In the genomic region with DNA sequence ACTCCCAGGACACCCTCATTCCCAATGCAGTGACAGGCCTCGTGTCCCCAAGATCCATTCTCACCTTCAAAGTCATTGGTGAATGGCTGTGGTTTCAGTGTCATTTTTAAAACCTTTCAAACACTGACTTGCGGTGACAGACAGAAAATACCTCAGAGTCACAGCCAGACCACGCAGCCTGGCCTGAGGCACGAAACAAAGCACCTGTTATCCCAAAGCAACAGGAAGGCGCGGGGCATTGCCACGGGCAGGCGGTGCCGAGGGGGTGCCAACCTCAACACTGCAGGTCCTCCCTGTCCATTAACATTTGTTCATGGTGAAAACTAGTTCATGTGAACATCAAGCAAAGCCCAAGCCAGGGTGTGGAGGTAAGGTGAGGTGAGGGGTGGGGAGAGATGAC, we compare ENCODE assay signal across 23 cellular contexts.
"Had no signal": no experiment of that assay in that cellular context is flagged by ENCODE, and none has a peak within 500 bp of the region (broad histone marks: within the 10 kb centered on the region; RNA-seq: fewer than 3 reads in every experiment).

No MANE protein-coding gene starts in this region.

- H3K27ac Mint-ChIP-seq: activated CD4-positive, alpha-beta T cell treated with anti-CD3 and anti-CD28 coated beads for 36 hours; activated CD8-positive, alpha-beta memory T cell treated with anti-CD3 and anti-CD28 coated beads, Interleukin-2, amount 10 ng/mL, durations not matched to agents 7 days and 5 days; activated naive CD8-positive, alpha-beta T cell treated with anti-CD3 and anti-CD28 coated beads for 36 hours; immature natural killer cell; memory B cell; natural killer cell treated with Interleukin-12 subunit alpha and Interleukin-12 subunit beta and Interleukin-15 and Interleukin-18, amount 100 ng/mL, for 72 hours; T-helper 2 cell treated with Interferon-gamma antibody and Interleukin-4, amounts not matched to agents 5 μg/mL and 100 μg/mL, for 36 hours; WTC11 had no signal

- H3K27ac ChIP-seq: cardiac muscle cell, esophagus muscularis mucosa, left ventricle myocardium inferior, thyroid gland had no signal

- H3K4me1 ChIP-seq: left ventricle myocardium inferior had no signal

- H3K36me3 ChIP-seq: cardiac muscle cell, esophagus muscularis mucosa, left ventricle myocardium inferior, thyroid gland had no signal

- H3K9me3 Mint-ChIP-seq: activated naive CD8-positive, alpha-beta T cell treated with anti-CD3 and anti-CD28 coated beads for 36 hours; immature natural killer cell; memory B cell; natural killer cell treated with Interleukin-12 subunit alpha and Interleukin-12 subunit beta and Interleukin-15 and Interleukin-18, amount 100 ng/mL, for 72 hours; T-helper 2 cell treated with Interferon-gamma antibody and Interleukin-4, amounts not matched to agents 5 μg/mL and 100 μg/mL, for 36 hours; WTC11 had no signal

- H3K4me3 ChIP-seq: cardiac muscle cell, esophagus muscularis mucosa, left ventricle myocardium inferior, thyroid gland had no signal

- H3K9me3 ChIP-seq: esophagus muscularis mucosa, left ventricle myocardium inferior, thyroid gland had no signal

- ATAC-seq: activated CD4-positive, alpha-beta T cell treated with anti-CD3 and anti-CD28 coated beads for 36 hours; activated CD8-positive, alpha-beta memory T cell treated with anti-CD3 and anti-CD28 coated beads, Interleukin-2, amount 10 ng/mL, durations not matched to agents 7 days and 5 days; natural killer cell treated with Interleukin-12 subunit alpha and Interleukin-12 subunit beta and Interleukin-15 and Interleukin-18, amount 100 ng/mL, for 72 hours; WTC11 had no signal

- H3K36me3 Mint-ChIP-seq: activated CD8-positive, alpha-beta memory T cell treated with anti-CD3 and anti-CD28 coated beads, Interleukin-2, amount 10 ng/mL, durations not matched to agents 7 days and 5 days; activated naive CD8-positive, alpha-beta T cell treated with anti-CD3 and anti-CD28 coated beads for 36 hours; immature natural killer cell; memory B cell; natural killer cell treated with Interleukin-12 subunit alpha and Interleukin-12 subunit beta and Interleukin-15 and Interleukin-18, amount 100 ng/mL, for 72 hours; WTC11 had no signal

- H3K4me1 Mint-ChIP-seq: activated CD4-positive, alpha-beta T cell treated with anti-CD3 and anti-CD28 coated beads for 36 hours; immature natural killer cell; memory B cell had no signal

- FAIRE-seq: endothelial cell of umbilical vein, TTC549 had no signal

- H3K27me3 ChIP-seq: cardiac muscle cell, esophagus muscularis mucosa, thyroid gland had no signal

- H3K4me3 Mint-ChIP-seq: activated CD4-positive, alpha-beta T cell treated with anti-CD3 and anti-CD28 coated beads for 36 hours; activated CD8-positive, alpha-beta memory T cell treated with anti-CD3 and anti-CD28 coated beads, Interleukin-2, amount 10 ng/mL, durations not matched to agents 7 days and 5 days; activated naive CD8-positive, alpha-beta T cell treated with anti-CD3 and anti-CD28 coated beads for 36 hours; immature natural killer cell; memory B cell; natural killer cell treated with Interleukin-12 subunit alpha and Interleukin-12 subunit beta and Interleukin-15 and Interleukin-18, amount 100 ng/mL, for 72 hours; T-helper 2 cell treated with Interferon-gamma antibody and Interleukin-4, amounts not matched to agents 5 μg/mL and 100 μg/mL, for 36 hours; WTC11 had no signal

- H3K27me3 Mint-ChIP-seq: activated CD4-positive, alpha-beta T cell treated with anti-CD3 and anti-CD28 coated beads for 36 hours had no signal

- DNase-seq: activated CD4-positive, alpha-beta T cell treated with anti-CD3 and anti-CD28 coated beads for 36 hours; activated CD4-positive, alpha-beta T cell treated with anti-CD3 and anti-CD28 coated beads, Interleukin-2, amount 50 U/mL, for 48 hours; activated CD8-positive, alpha-beta memory T cell treated with anti-CD3 and anti-CD28 coated beads, Interleukin-2, amount 10 ng/mL, durations not matched to agents 7 days and 5 days; activated naive CD4-positive, alpha-beta T cell; activated naive CD8-positive, alpha-beta T cell treated with anti-CD3 and anti-CD28 coated beads for 36 hours; amniotic stem cell; effector memory CD4-positive, alpha-beta T cell; immature natural killer cell; kidney glomerular epithelial cell; left ventricle myocardium inferior; nucleus accumbens; stimulated activated CD4-positive, alpha-beta T cell treated with anti-CD3 and anti-CD28 coated beads, Interleukin-12 subunit alpha, Interleukin-12 subunit beta, amount 100 ng/mL, for 4 hours; stimulated activated CD4-positive, alpha-beta T cell treated with anti-CD3 and anti-CD28 coated beads, Interleukin-1b, Interleukin-23, amount 100 ng/mL, for 48 hours; stimulated activated naive CD4-positive, alpha-beta T cell treated with Interleukin-2 at 50 U/mL for 16 hours; thyroid gland had no signal
